In genomic region chr1:245777752-245778151, GRCh38 we compare ENCODE assay signal across 10 cellular contexts.
"Had no signal": no experiment of that assay in that cellular context is flagged by ENCODE, and none has a peak within 500 bp of the region (broad histone marks: within the 10 kb centered on the region; RNA-seq: fewer than 3 reads in every experiment).

No MANE protein-coding gene starts in this region.

- FAIRE-seq: HepG2 had no signal

- H3K4me3 Mint-ChIP-seq: IgD-negative memory B cell had no signal

- DNase-seq: GM23248, GOT3, H7, KBM-7 had no signal

- H3K9me3 ChIP-seq: HAP-1 had no signal

- H3K27ac Mint-ChIP-seq: IgD-negative memory B cell had no signal

- H3K4me1 ChIP-seq: HAP-1 had no signal

- H3K27ac ChIP-seq: GM23248, HL-60, KMS-11 had no signal

- ATAC-seq: HCT116, HepG2 had no signal

- H3K36me3 ChIP-seq: HAP-1 had no signal

- H3K27me3 Mint-ChIP-seq: IgD-negative memory B cell had no signal

- H3K4me3 ChIP-seq: GM23248, HAP-1 had no signal
